ENCODE assay signal across 15 cellular contexts in genomic region chr2:105691942-105692341, GRCh38. TPM values are rescaled to one million over a fixed set of nuclear protein-coding genes. Genes with fewer than 3 reads are reported as not detected.
DNase-seq lines count a peak whose midpoint lies in the region; ATAC-seq and TF ChIP-seq lines count a peak whose summit lies in the region.
"Had no signal": no experiment of that assay in that cellular context is flagged by ENCODE, and none has a peak within 500 bp of the region (broad histone marks: within the 10 kb centered on the region; RNA-seq: fewer than 3 reads in every experiment).

No MANE protein-coding gene starts in this region.

- TF ChIP-seq CTCF in GM13977 (IDR thresholded peaks at IDR 0.05; ENCODE audit: extremely low read depth, insufficient read depth, missing control alignments) = no peak

- peak; percentile 55 for ATAC-seq in GM21515 (IDR thresholded peaks at IDR 0.05; ENCODE audit: unreplicated experiment)
- ATAC-seq in HG03378 (IDR thresholded peaks at IDR 0.05; ENCODE audit: unreplicated experiment) = peak; percentile 84
- ATAC-seq in left lobe of liver = peak; percentile 48

- peak; percentile 46 for DNase-seq in GM13977 (ENCODE audit: low spot score)
- no peak for DNase-seq in left lobe of liver (ENCODE audit: low spot score)
- no peak for DNase-seq in stimulated activated naive CD4-positive, alpha-beta T cell (lab: John Stamatoyannopoulos, UW)
- no peak for DNase-seq in medulla oblongata (ENCODE audit: extremely low spot score)
- no peak for DNase-seq in NCI-H345 treated with DMSO at 0.1 percent for 48 hours (lab: John Stamatoyannopoulos, UW; ENCODE audit: unreplicated experiment)
- DNase-seq in inferior parietal cortex (ENCODE audit: extremely low spot score) = no peak
- DNase-seq: COR-L47, dermis blood vessel endothelial cell, esophagus squamous epithelium, GDM1, H9, mammary epithelial cell, NCI-H1048 had no signal

- in situ Hi-C loops in GM13977 (cut with MboI; ENCODE audit: low pct_unique_long_range_greater_than_20kb, low sequenced_read_pairs, unreplicated experiment) = no loop called here

RNA-seq across cellular contexts. Expression of gene NCK2, which starts 52.8 kb away (rescaled TPM):
- 6.3 TPM for total RNA-seq in left lobe of liver
